Comparison of ENCODE assay signal across 8 cellular contexts in the genomic region with DNA sequence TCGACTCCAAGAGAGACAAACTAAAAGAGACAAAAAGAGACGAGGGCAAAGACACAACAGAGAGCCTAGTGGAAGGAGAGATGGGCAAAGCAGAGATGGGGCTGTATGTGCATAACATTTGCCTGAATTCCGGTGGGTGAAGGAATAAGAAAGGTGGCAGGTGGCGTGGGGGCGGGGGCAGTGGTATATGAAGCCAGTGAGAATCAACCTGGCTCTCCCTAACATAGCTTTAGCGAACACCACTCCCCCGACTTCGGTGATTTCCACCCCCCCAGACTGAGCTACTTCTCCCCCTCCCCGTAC. TPM values are rescaled to one million over a fixed set of nuclear protein-coding genes. Genes with fewer than 3 reads are reported as not detected.
DNase-seq lines count a peak whose midpoint lies in the region; ATAC-seq and TF ChIP-seq lines count a peak whose summit lies in the region.

No MANE protein-coding gene starts in this region.

- no peak for DNase-seq in BJ (ENCODE audit: low read depth)
- DNase-seq in coronary artery (ENCODE audit: low spot score), result no peak
- no peak for DNase-seq in NCI-H2029 treated with DMSO at 0.1 percent for 48 hours (lab: John Stamatoyannopoulos, UW)
- no peak for DNase-seq in DMS53 treated with DMSO at 0.1 percent for 48 hours (lab: John Stamatoyannopoulos, UW; ENCODE audit: unreplicated experiment)
- DNase-seq in NCI-H510A (lab: John Stamatoyannopoulos, UW), result no peak

- TF ChIP-seq EP300 in Ishikawa (IDR thresholded peaks at IDR 0.05; ENCODE audit: borderline replicate concordance), result no peak
- no peak for TF ChIP-seq EP300 in neural cell (conservative IDR thresholded peaks at IDR 0.05; ENCODE audit: poor library complexity, severe bottlenecking)

- H3K27me3 ChIP-seq in BJ (ENCODE audit: control insufficient read depth, insufficient read depth, low read length) (no peaks in the 10 kb centered on the region), neural cell (ENCODE audit: insufficient read depth, low read depth, low read length) (peaks cover 3% of the 10 kb centered on the region)

- no peak overlapping the region for H3K4me2 ChIP-seq in neural cell (ENCODE audit: low read length)

- peak overlapping the region; percentile 73 for H3K9ac ChIP-seq in neural cell (ENCODE audit: low read length)

- no peaks in the 10 kb centered on the region for H3K79me2 ChIP-seq in neural cell (replicated peaks; ENCODE audit: insufficient read depth, low read length)

- TF ChIP-seq RAD21 in Ishikawa (IDR thresholded peaks at IDR 0.05; ENCODE audit: low read depth), result no peak
- TF ChIP-seq RAD21 in neural cell (conservative IDR thresholded peaks at IDR 0.05), result no peak

- no peak overlapping the region for H2AFZ ChIP-seq in neural cell (ENCODE audit: low read depth, low read length)

- H3K27ac ChIP-seq in coronary artery, result peak overlapping the region; percentile 93 to 95
- H3K27ac ChIP-seq in neural cell (ENCODE audit: low read length), result no peak overlapping the region

- no peaks in the 10 kb centered on the region for H3K36me3 ChIP-seq in BJ (ENCODE audit: control insufficient read depth, insufficient read depth, low read length)
- H3K36me3 ChIP-seq in neural cell (ENCODE audit: insufficient read depth, low read length), result no peaks in the 10 kb centered on the region

- TF ChIP-seq CTCF in BJ (IDR thresholded peaks at IDR 0.05; ENCODE audit: insufficient read depth, low read depth, low read length) (no peak), coronary artery (IDR thresholded peaks at IDR 0.05) (no peak), neural cell (IDR thresholded peaks at IDR 0.05; ENCODE audit: poor library complexity, severe bottlenecking) (no peak)

- H3K4me3 ChIP-seq in BJ (ENCODE audit: low read depth, low read length), result peak overlapping the region; percentile 62
- peak overlapping the region; percentile 79 for H3K4me3 ChIP-seq in coronary artery
- peak overlapping the region; percentile 86 for H3K4me3 ChIP-seq in neural cell (ENCODE audit: low read length)

- POLR2A ChIA-PET in BJ (lab: Charles Lee), result no interaction called here

- H3F3A ChIP-seq in neural cell (ENCODE audit: insufficient read depth, low read length, poor library complexity, severe bottlenecking), result no peaks in the 10 kb centered on the region

- no peaks in the 10 kb centered on the region for H4K20me1 ChIP-seq in neural cell (ENCODE audit: insufficient read depth)

- no peaks in the 10 kb centered on the region for H3K9me2 ChIP-seq in neural cell (ENCODE audit: insufficient read depth, low read length)

- CTCF ChIA-PET in BJ (lab: Yijun Ruan, JAX), result interaction anchor here (0.7 to 4.0 kb wide), 5 partner anchors 8 to 230 kb away, joined by 3 to 14 read pairs (median 3); no protein-coding TSS in a partner anchor

- no peak for ATAC-seq in HG03520 (IDR thresholded peaks at IDR 0.05; ENCODE audit: unreplicated experiment)

- H3K9me3 ChIP-seq in neural cell (ENCODE audit: low read length), result no peaks in the 10 kb centered on the region

TF ChIP-seq in Ishikawa, 13 proteins besides CTCF, POLR2A, EP300 and RAD21:
- peak; percentile 62; the same call in 1 of the 2 replicates for TF ChIP-seq ZBTB7A (IDR thresholded peaks at IDR 0.05; ENCODE audit: low read depth)
- TF ChIP-seq, protein P1, sequence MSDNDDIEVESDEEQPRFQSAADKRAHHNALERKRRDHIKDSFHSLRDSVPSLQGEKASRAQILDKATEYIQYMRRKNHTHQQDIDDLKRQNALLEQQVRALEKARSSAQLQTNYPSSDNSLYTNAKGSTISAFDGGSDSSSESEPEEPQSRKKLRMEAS (IDR thresholded peaks at IDR 0.05), result no peak

TF ChIP-seq in neural cell, 6 proteins besides CTCF, POLR2A, EP300 and RAD21:
- TF ChIP-seq EZH2 (IDR thresholded peaks at IDR 0.05; ENCODE audit: borderline replicate concordance, insufficient read depth, low read length, poor library complexity, severe bottlenecking) (no peak), TAF1 (IDR thresholded peaks at IDR 0.05; ENCODE audit: low read depth) (no peak), POLR2AphosphoS5 (IDR thresholded peaks at IDR 0.05) (no peak), MXI1 (conservative IDR thresholded peaks at IDR 0.05; ENCODE audit: poor library complexity, severe bottlenecking) (no peak), SMC3 (conservative IDR thresholded peaks at IDR 0.05; ENCODE audit: poor library complexity) (no peak)
- TF ChIP-seq, protein P2, sequence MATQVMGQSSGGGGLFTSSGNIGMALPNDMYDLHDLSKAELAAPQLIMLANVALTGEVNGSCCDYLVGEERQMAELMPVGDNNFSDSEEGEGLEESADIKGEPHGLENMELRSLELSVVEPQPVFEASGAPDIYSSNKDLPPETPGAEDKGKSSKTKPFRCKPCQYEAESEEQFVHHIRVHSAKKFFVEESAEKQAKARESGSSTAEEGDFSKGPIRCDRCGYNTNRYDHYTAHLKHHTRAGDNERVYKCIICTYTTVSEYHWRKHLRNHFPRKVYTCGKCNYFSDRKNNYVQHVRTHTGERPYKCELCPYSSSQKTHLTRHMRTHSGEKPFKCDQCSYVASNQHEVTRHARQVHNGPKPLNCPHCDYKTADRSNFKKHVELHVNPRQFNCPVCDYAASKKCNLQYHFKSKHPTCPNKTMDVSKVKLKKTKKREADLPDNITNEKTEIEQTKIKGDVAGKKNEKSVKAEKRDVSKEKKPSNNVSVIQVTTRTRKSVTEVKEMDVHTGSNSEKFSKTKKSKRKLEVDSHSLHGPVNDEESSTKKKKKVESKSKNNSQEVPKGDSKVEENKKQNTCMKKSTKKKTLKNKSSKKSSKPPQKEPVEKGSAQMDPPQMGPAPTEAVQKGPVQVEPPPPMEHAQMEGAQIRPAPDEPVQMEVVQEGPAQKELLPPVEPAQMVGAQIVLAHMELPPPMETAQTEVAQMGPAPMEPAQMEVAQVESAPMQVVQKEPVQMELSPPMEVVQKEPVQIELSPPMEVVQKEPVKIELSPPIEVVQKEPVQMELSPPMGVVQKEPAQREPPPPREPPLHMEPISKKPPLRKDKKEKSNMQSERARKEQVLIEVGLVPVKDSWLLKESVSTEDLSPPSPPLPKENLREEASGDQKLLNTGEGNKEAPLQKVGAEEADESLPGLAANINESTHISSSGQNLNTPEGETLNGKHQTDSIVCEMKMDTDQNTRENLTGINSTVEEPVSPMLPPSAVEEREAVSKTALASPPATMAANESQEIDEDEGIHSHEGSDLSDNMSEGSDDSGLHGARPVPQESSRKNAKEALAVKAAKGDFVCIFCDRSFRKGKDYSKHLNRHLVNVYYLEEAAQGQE (IDR thresholded peaks at IDR 0.05; ENCODE audit: borderline replicate concordance), result no peak

RNA-seq across cellular contexts. Expression of a gene that starts 1.1 kb away (rescaled TPM):
- polyA plus RNA-seq in BJ (2011; rRNA removed) (2.3 and 2.8 TPM in 2 replicates), neural cell (0.77 and 0.84 TPM in 2 replicates)
- polyA minus RNA-seq in BJ (2011; rRNA and poly(A)+ RNA removed), result 1.9 and 4.8 TPM in 2 replicates
- 1.5 and 1.6 TPM in 2 replicates for polyA minus RNA-seq in neural cell

RNA-seq across cellular contexts. Expression of a gene that starts 17.6 kb away (rescaled TPM):
- polyA plus RNA-seq in BJ (2011; rRNA removed) (6.9 and 12.9 TPM in 2 replicates), neural cell (26.5 and 30.0 TPM in 2 replicates)
- polyA minus RNA-seq in BJ (2011; rRNA and poly(A)+ RNA removed), result 4.8 and 6.0 TPM in 2 replicates
- polyA minus RNA-seq in neural cell, result 37.5 and 40.5 TPM in 2 replicates
